In the genomic region with DNA sequence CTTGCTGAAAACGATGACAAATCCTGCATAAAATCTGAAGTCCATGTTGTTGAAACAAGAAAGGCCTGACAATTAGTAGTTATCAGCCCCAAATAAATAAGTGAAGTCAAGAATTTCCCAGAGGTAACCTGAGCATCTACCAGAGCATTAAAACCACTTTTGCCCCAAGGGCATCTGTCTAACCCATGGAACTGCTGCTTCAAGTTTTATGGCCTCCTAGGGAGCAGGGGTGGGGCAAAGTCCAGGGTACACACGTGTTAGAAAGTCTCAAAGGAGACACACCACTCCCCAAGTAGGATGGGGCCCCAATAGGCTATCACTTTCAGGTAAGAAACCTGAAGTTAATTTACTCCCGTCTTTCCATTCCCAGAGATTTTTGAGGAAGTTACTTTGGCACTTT, we compare ENCODE assay signal across 32 cellular contexts.
"Had no signal": no experiment of that assay in that cellular context is flagged by ENCODE, and none has a peak within 500 bp of the region (broad histone marks: within the 10 kb centered on the region; RNA-seq: fewer than 3 reads in every experiment).

No MANE protein-coding gene starts in this region.

- H3K4me1 Mint-ChIP-seq: activated B cell treated with CpG ODN at 0.5 μM for 24 hours; activated naive CD4-positive, alpha-beta T cell treated with anti-CD3 and anti-CD28 coated beads, Interleukin-2, amount 10 ng/mL, durations not matched to agents 7 days and 5 days; activated naive CD8-positive, alpha-beta T cell treated with anti-CD3 and anti-CD28 coated beads for 36 hours; T-cell had no signal

- DNase-seq: activated B cell treated with CpG ODN at 0.5 μM for 24 hours; activated CD4-positive, alpha-beta memory T cell treated with anti-CD3 and anti-CD28 coated beads for 36 hours; activated CD4-positive, alpha-beta T cell treated with anti-CD3 and anti-CD28 coated beads for 4 hours; activated CD4-positive, alpha-beta T cell treated with anti-CD3 and anti-CD28 coated beads, Interleukin-2, amount 50 U/mL, for 1 hour; activated CD4-positive, CD25-positive, alpha-beta regulatory T cell treated with anti-CD3 and anti-CD28 coated beads, Interleukin-2, amount 50 U/mL, for 72 hours; activated CD8-positive, alpha-beta memory T cell treated with anti-CD3 and anti-CD28 coated beads, Interleukin-2, amount 50 U/mL, for 4 hours; activated effector memory CD4-positive, alpha-beta T cell treated with Interleukin-2 at 50 U/mL for 16 hours; activated naive CD4-positive, alpha-beta T cell treated with anti-CD3 and anti-CD28 coated beads, Interleukin-2, amount 10 ng/mL, durations not matched to agents 7 days and 5 days; activated naive CD8-positive, alpha-beta T cell treated with anti-CD3 and anti-CD28 coated beads for 36 hours; activated T-cell treated with anti-CD3 and anti-CD28 coated beads for 4 hours; activated T-cell treated with anti-CD3 and anti-CD28 coated beads, Interleukin-2, amount 50 U/mL, for 4 hours; amniotic stem cell; aorta; brain microvascular endothelial cell; central memory CD4-positive, alpha-beta T cell; Kasumi-1; KG1; NCI-H1105; NCI-H1417 treated with DMSO at 0.1 percent for 48 hours; NCI-H187 treated with DMSO at 0.1 percent for 48 hours; NCI-H2081 treated with DMSO at 0.1 percent for 48 hours; NCI-H2171; NCI-H510A; NCI-H526; SIG-M5; T-cell; T-helper 17 cell had no signal

- H3K4me1 ChIP-seq: Peyer's patch had no signal

- ATAC-seq: activated T-cell treated with anti-CD3 and anti-CD28 coated beads, Interleukin-2, amount 50 U/mL, for 4 hours; Right ventricle myocardium inferior; SK-N-SH treated with all-trans-retinoic acid at 6 μM for 48 hours; T-cell; T-helper 17 cell had no signal

- H3K4me3 Mint-ChIP-seq: activated B cell treated with CpG ODN at 0.5 μM for 24 hours; activated CD4-positive, alpha-beta memory T cell treated with anti-CD3 and anti-CD28 coated beads for 36 hours; activated naive CD4-positive, alpha-beta T cell treated with anti-CD3 and anti-CD28 coated beads, Interleukin-2, amount 10 ng/mL, durations not matched to agents 7 days and 5 days; activated naive CD8-positive, alpha-beta T cell treated with anti-CD3 and anti-CD28 coated beads for 36 hours; activated T-cell treated with anti-CD3 and anti-CD28 coated beads, Interleukin-2, amount 50 U/mL, for 4 hours; T-cell; T-helper 17 cell had no signal

- H3K4me3 ChIP-seq: Peyer's patch had no signal

- H3K36me3 ChIP-seq: brain microvascular endothelial cell, Peyer's patch had no signal

- H3K27me3 ChIP-seq: brain microvascular endothelial cell, Peyer's patch had no signal

- H3K36me3 Mint-ChIP-seq: activated naive CD4-positive, alpha-beta T cell treated with anti-CD3 and anti-CD28 coated beads, Interleukin-2, amount 10 ng/mL, durations not matched to agents 7 days and 5 days; activated naive CD8-positive, alpha-beta T cell treated with anti-CD3 and anti-CD28 coated beads for 36 hours; T-cell had no signal

- H3K27me3 Mint-ChIP-seq: activated naive CD4-positive, alpha-beta T cell treated with anti-CD3 and anti-CD28 coated beads, Interleukin-2, amount 10 ng/mL, durations not matched to agents 7 days and 5 days had no signal

- H3K27ac ChIP-seq: brain microvascular endothelial cell, Peyer's patch, RWPE1, VCaP had no signal

- H3K27ac Mint-ChIP-seq: activated B cell treated with CpG ODN at 0.5 μM for 24 hours; activated CD4-positive, alpha-beta memory T cell treated with anti-CD3 and anti-CD28 coated beads for 36 hours; activated naive CD4-positive, alpha-beta T cell treated with anti-CD3 and anti-CD28 coated beads, Interleukin-2, amount 10 ng/mL, durations not matched to agents 7 days and 5 days; activated naive CD8-positive, alpha-beta T cell treated with anti-CD3 and anti-CD28 coated beads for 36 hours; T-cell; T-helper 17 cell had no signal
